Comparison of ENCODE assay signal across 8 cellular contexts in genomic region chr22:31631381-31631780, GRCh38. TPM values are rescaled to one million over a fixed set of nuclear protein-coding genes. Genes with fewer than 3 reads are reported as not detected.
A peak's percentile ranks its signal among the peaks of the same experiment; 100 is the strongest.
DNase-seq lines count a peak whose midpoint lies in the region; ATAC-seq and TF ChIP-seq lines count a peak whose summit lies in the region.

No MANE protein-coding gene starts in this region.

- H3K36me3 Mint-ChIP-seq in activated CD8-positive, alpha-beta T cell treated with anti-CD3 and anti-CD28 coated beads for 36 hours (ENCODE audit: low read depth), result peaks cover 10% of the 10 kb centered on the region
- peaks cover 55% of the 10 kb centered on the region for H3K36me3 Mint-ChIP-seq in stimulated activated effector memory CD8-positive, alpha-beta T cell treated with anti-CD3 and anti-CD28 coated beads, Interleukin-12 subunit alpha, Interleukin-12 subunit beta, amount 100 ng/mL, for 72 hours

- no peaks in the 10 kb centered on the region for H3K27me3 ChIP-seq in hepatocyte

- H3K27ac Mint-ChIP-seq in activated CD8-positive, alpha-beta T cell treated with anti-CD3 and anti-CD28 coated beads for 36 hours, result peak overlapping the region; percentile 90
- peak overlapping the region; percentile 89 for H3K27ac Mint-ChIP-seq in stimulated activated effector memory CD8-positive, alpha-beta T cell treated with anti-CD3 and anti-CD28 coated beads, Interleukin-12 subunit alpha, Interleukin-12 subunit beta, amount 100 ng/mL, for 72 hours

- ATAC-seq in activated CD8-positive, alpha-beta T cell treated with anti-CD3 and anti-CD28 coated beads for 36 hours, result no peak
- ATAC-seq in stimulated activated effector memory CD8-positive, alpha-beta T cell treated with anti-CD3 and anti-CD28 coated beads, Interleukin-12 subunit alpha, Interleukin-12 subunit beta, amount 100 ng/mL, for 72 hours, result no peak
- ATAC-seq in HG02884 (IDR thresholded peaks at IDR 0.05; ENCODE audit: unreplicated experiment), result no peak

- no peaks in the 10 kb centered on the region for H3K27me3 Mint-ChIP-seq in activated CD8-positive, alpha-beta T cell treated with anti-CD3 and anti-CD28 coated beads for 36 hours

- H3K4me1 Mint-ChIP-seq in activated CD8-positive, alpha-beta T cell treated with anti-CD3 and anti-CD28 coated beads for 36 hours (ENCODE audit: low read depth), result peaks cover 46% of the 10 kb centered on the region
- peaks cover 61% of the 10 kb centered on the region for H3K4me1 Mint-ChIP-seq in stimulated activated effector memory CD8-positive, alpha-beta T cell treated with anti-CD3 and anti-CD28 coated beads, Interleukin-12 subunit alpha, Interleukin-12 subunit beta, amount 100 ng/mL, for 72 hours

- intact Hi-C loops in activated CD8-positive, alpha-beta T cell treated with anti-CD3 and anti-CD28 coated beads for 36 hours (cut with micrococcal nuclease), result loop anchor here (5.0 to 10.0 kb wide), 2 partner anchors 77 to 284 kb away; partner anchors contain the start of gene PATZ1

- peaks cover 16% of the 10 kb centered on the region for H4K20me1 ChIP-seq in hepatocyte (ENCODE audit: insufficient read depth, poor library complexity, severe bottlenecking)

- H3K4me3 ChIP-seq in HFF-Myc (replicated peaks; ENCODE audit: low read depth, low read length) (peak overlapping the region; percentile 75), hepatocyte (no peak overlapping the region)

- peaks cover 74% of the 10 kb centered on the region for H3K79me2 ChIP-seq in hepatocyte

- no peak overlapping the region for H2AFZ ChIP-seq in hepatocyte

- no peaks in the 10 kb centered on the region for H3K36me3 ChIP-seq in hepatocyte (replicated peaks; ENCODE audit: insufficient read depth, low read depth)

- H3K9me3 ChIP-seq in hepatocyte (ENCODE audit: low read depth), result no peaks in the 10 kb centered on the region

- no peak for DNase-seq in HFF-Myc (ENCODE audit: extremely low read depth, low read depth)
- no peak for DNase-seq in activated CD8-positive, alpha-beta T cell treated with anti-CD3 and anti-CD28 coated beads for 36 hours
- DNase-seq in hepatocyte (ENCODE audit: low spot score), result no peak
- no peak for DNase-seq in stimulated activated effector memory CD8-positive, alpha-beta T cell treated with anti-CD3 and anti-CD28 coated beads, Interleukin-12 subunit alpha, Interleukin-12 subunit beta, amount 100 ng/mL, for 72 hours (ENCODE audit: low spot score in 2 of 2)
- DNase-seq in NCI-H2196 (lab: John Stamatoyannopoulos, UW; ENCODE audit: unreplicated experiment), result no peak
- DNase-seq in NCI-H1694 (lab: John Stamatoyannopoulos, UW), result no peak
- DNase-seq in stimulated activated CD8-positive, alpha-beta memory T cell treated with anti-CD3 and anti-CD28 coated beads, Interleukin-4, amount 100 ng/mL, for 48 hours, result no peak

- no peaks in the 10 kb centered on the region for H3K9me2 ChIP-seq in hepatocyte (replicated peaks; ENCODE audit: insufficient read depth)

- 79% methylated on average over 9 of the region's 9 CpGs for WGBS in hepatocyte (ENCODE audit: low lambda C conversion rate, missing lambda C conversion rate)

- H3K4me2 ChIP-seq in hepatocyte, result peak overlapping the region; percentile 98

- H3K9me3 Mint-ChIP-seq in activated CD8-positive, alpha-beta T cell treated with anti-CD3 and anti-CD28 coated beads for 36 hours, result no peaks in the 10 kb centered on the region
- H3K9me3 Mint-ChIP-seq in stimulated activated effector memory CD8-positive, alpha-beta T cell treated with anti-CD3 and anti-CD28 coated beads, Interleukin-12 subunit alpha, Interleukin-12 subunit beta, amount 100 ng/mL, for 72 hours, result no peaks in the 10 kb centered on the region

- peak overlapping the region; percentile 83 for H3K4me3 Mint-ChIP-seq in activated CD8-positive, alpha-beta T cell treated with anti-CD3 and anti-CD28 coated beads for 36 hours
- peak overlapping the region; percentile 79 for H3K4me3 Mint-ChIP-seq in stimulated activated effector memory CD8-positive, alpha-beta T cell treated with anti-CD3 and anti-CD28 coated beads, Interleukin-12 subunit alpha, Interleukin-12 subunit beta, amount 100 ng/mL, for 72 hours

- H3K27ac ChIP-seq in hepatocyte, result peak overlapping the region; percentile 95

- CTCF ChIA-PET in activated CD8-positive, alpha-beta T cell treated with anti-CD3 and anti-CD28 coated beads for 36 hours (lab: Charles Lee), result interaction anchor here (1.2 to 2.2 kb wide), 4 partner anchors 70 to 180 kb away, joined by 3 to 12 read pairs (median 6); no protein-coding TSS in a partner anchor

- H3K4me1 ChIP-seq in hepatocyte (ENCODE audit: insufficient read depth), result peaks cover 30% of the 10 kb centered on the region

- TF ChIP-seq CTCF in HFF-Myc (IDR thresholded peaks at IDR 0.05; ENCODE audit: low read depth, low read length, missing control alignments) (no peak), hepatocyte (IDR thresholded peaks at IDR 0.05; ENCODE audit: poor library complexity) (no peak)
- no peak for TF ChIP-seq CTCF in activated CD8-positive, alpha-beta T cell treated with anti-CD3 and anti-CD28 coated beads for 36 hours (IDR thresholded peaks at IDR 0.05)

- POLR2A ChIA-PET in activated CD8-positive, alpha-beta T cell treated with anti-CD3 and anti-CD28 coated beads for 36 hours (lab: Charles Lee), result interaction anchor here (0.7 to 3.0 kb wide), 15 partner anchors 9 to 342 kb away, joined by 3 to 9 read pairs (median 5); partner anchors contain the start of genes PATZ1, PISD and PRR14L

RNA-seq across cellular contexts. Expression of gene PISD, which starts 30.6 kb away (rescaled TPM):
- 10 to 100 TPM; 33.9 to 35.9 TPM for total RNA-seq in activated CD8-positive, alpha-beta T cell treated with anti-CD3 and anti-CD28 coated beads for 36 hours
- total RNA-seq in hepatocyte, result 46.2 and 54.7 TPM in 2 replicates
- polyA plus RNA-seq in hepatocyte, result 62.9 and 64.0 TPM in 2 replicates
